ENCODE assay signal across 13 cellular contexts in genomic region chr4:40321671-40322131, GRCh38. TPM values are rescaled to one million over a fixed set of nuclear protein-coding genes. Genes with fewer than 3 reads are reported as not detected.
DNase-seq lines count a peak whose midpoint lies in the region; ATAC-seq, FAIRE-seq and TF ChIP-seq lines count a peak whose summit lies in the region.
"Had no signal": no experiment of that assay in that cellular context is flagged by ENCODE, and none has a peak within 500 bp of the region (broad histone marks: within the 10 kb centered on the region; RNA-seq: fewer than 3 reads in every experiment).

No MANE protein-coding gene starts in this region.

- TF ChIP-seq POLR2A in H54 (IDR thresholded peaks at IDR 0.05; ENCODE audit: low read depth, low read length): no peak

- no peak overlapping the region for H3K18ac ChIP-seq in mesendoderm (ENCODE audit: low read length)

- H2AK5ac ChIP-seq in mesendoderm (ENCODE audit: low read length): no peak overlapping the region

- H3K4me3 ChIP-seq in CD8-positive, alpha-beta T cell (ENCODE audit: low read depth, low read length): no peak overlapping the region
- H3K4me3 ChIP-seq in mesendoderm (ENCODE audit: low read length): no peak overlapping the region
- H3K4me3 ChIP-seq: ascending aorta had no signal

- no peak overlapping the region for H3K27ac ChIP-seq in CD8-positive, alpha-beta T cell (ENCODE audit: low read depth, low read length)
- H3K27ac ChIP-seq in mesendoderm (ENCODE audit: low read depth, low read length): no peak overlapping the region
- H3K27ac ChIP-seq: ascending aorta, parathyroid adenoma had no signal

- H3K56ac ChIP-seq in mesendoderm (ENCODE audit: low read length): peak overlapping the region; percentile 22

- no peak overlapping the region for H2BK5ac ChIP-seq in mesendoderm (ENCODE audit: low read length)

- no peak overlapping the region for H4K5ac ChIP-seq in mesendoderm (ENCODE audit: low read length)

- DNase-seq in CD8-positive, alpha-beta T cell: no peak
- DNase-seq in NCI-H1436 (lab: John Stamatoyannopoulos, UW) (peak; percentile 50), astrocyte of the hippocampus (ENCODE audit: low read depth, low spot score) (peak; percentile 59), mesendoderm (no peak), NCI-H446 (lab: John Stamatoyannopoulos, UW) (no peak), H54 (ENCODE audit: insufficient read length, low spot score) (no peak), Calu3 (no peak)

- TF ChIP-seq CTCF in CD8-positive, alpha-beta T cell (IDR thresholded peaks at IDR 0.05): no peak
- TF ChIP-seq CTCF in Calu3 (IDR thresholded peaks at IDR 0.05; ENCODE audit: unreplicated experiment): no peak

- H2BK120ac ChIP-seq in mesendoderm (ENCODE audit: low read depth, low read length): no peak overlapping the region

- H3K79me2 ChIP-seq in mesendoderm (ENCODE audit: control insufficient read depth, insufficient read depth, low read length): no peaks in the 10 kb centered on the region
- H3K79me2 ChIP-seq: parathyroid adenoma had no signal

- no peak overlapping the region for H3K4me2 ChIP-seq in mesendoderm (ENCODE audit: low read length)

- CTCF ChIA-PET in CD8-positive, alpha-beta T cell (lab: Charles Lee): interaction anchor here (0.7 to 4.5 kb wide), 9 partner anchors 9 to 265 kb away, joined by 3 to 30 read pairs (median 5); partner anchors contain the start of gene N4BP2
- CTCF ChIA-PET in Calu3 (lab: Charles Lee): no interaction called here

- H4K8ac ChIP-seq in mesendoderm (ENCODE audit: low read depth, low read length): no peak overlapping the region

- H3K9ac ChIP-seq in mesendoderm (ENCODE audit: low read length): no peak overlapping the region
- H3K9ac ChIP-seq: parathyroid adenoma had no signal

- H3K4me3 Mint-ChIP-seq in CD8-positive, alpha-beta T cell: no peak overlapping the region
- no peak overlapping the region for H3K4me3 Mint-ChIP-seq in Calu3 (ENCODE audit: low read depth, unreplicated experiment)

- no peak overlapping the region for H3K23ac ChIP-seq in mesendoderm (ENCODE audit: low read length)

- H2BK15ac ChIP-seq in mesendoderm (replicated peaks; ENCODE audit: low read depth): no peak overlapping the region

- H3K9me3 Mint-ChIP-seq in CD8-positive, alpha-beta T cell: no peaks in the 10 kb centered on the region
- H3K9me3 Mint-ChIP-seq in Calu3 (ENCODE audit: low read depth, unreplicated experiment): no peaks in the 10 kb centered on the region

- no peaks in the 10 kb centered on the region for H3K27me3 ChIP-seq in CD8-positive, alpha-beta T cell (ENCODE audit: insufficient read depth, low read length)
- no peaks in the 10 kb centered on the region for H3K27me3 ChIP-seq in mesendoderm (ENCODE audit: insufficient read depth, low read length, poor library complexity)
- H3K27me3 ChIP-seq: ascending aorta had no signal

- peaks cover 18% of the 10 kb centered on the region for H3K4me1 ChIP-seq in CD8-positive, alpha-beta T cell (ENCODE audit: insufficient read depth, low read length)
- H3K4me1 ChIP-seq in mesendoderm (ENCODE audit: control insufficient read depth, low read depth, low read length): peaks cover 1% of the 10 kb centered on the region
- H3K4me1 ChIP-seq: ascending aorta had no signal

- H3K36me3 Mint-ChIP-seq in CD8-positive, alpha-beta T cell: no peaks in the 10 kb centered on the region
- peaks cover 5% of the 10 kb centered on the region for H3K36me3 Mint-ChIP-seq in Calu3 (ENCODE audit: insufficient read depth, unreplicated experiment)

- no CpG with 5 or more reads among the region's 4 CpGs for WGBS in mesendoderm (ENCODE audit: extremely low coverage, insufficient coverage, low lambda C conversion rate)

- no peaks in the 10 kb centered on the region for H3K36me3 ChIP-seq in CD8-positive, alpha-beta T cell (ENCODE audit: insufficient read depth, low read length)
- no peaks in the 10 kb centered on the region for H3K36me3 ChIP-seq in mesendoderm (ENCODE audit: control insufficient read depth, insufficient read depth, low read length)
- H3K36me3 ChIP-seq: ascending aorta had no signal

- no peak for ATAC-seq in CD8-positive, alpha-beta T cell
- no peak for ATAC-seq in GM21390 (IDR thresholded peaks at IDR 0.05; ENCODE audit: unreplicated experiment)
- ATAC-seq: activated CD4-positive, CD25-positive, alpha-beta regulatory T cell treated with anti-CD3 and anti-CD28 coated beads, Interleukin-2, amount 50 U/mL, for 24 hours had no signal

- intact Hi-C loops in CD8-positive, alpha-beta T cell (cut with DNase I, micrococcal nuclease): loop anchor here (5.0 to 10.0 kb wide), 2 partner anchors 344 to 627 kb away; partner anchors contain the start of genes PDS5A (in 1 of the 2) and UBE2K (in 1 of the 2)
- intact Hi-C loops in Calu3 (cut with micrococcal nuclease; ENCODE audit: unreplicated experiment): no loop called here

- POLR2A ChIA-PET in CD8-positive, alpha-beta T cell (lab: Charles Lee): interaction anchor here (0.9 to 1.3 kb wide), 2 partner anchors 20 to 96 kb away, joined by 3 read pairs; no protein-coding TSS in a partner anchor

- H3K9me3 ChIP-seq in CD8-positive, alpha-beta T cell (ENCODE audit: low read length): no peaks in the 10 kb centered on the region
- H3K9me3 ChIP-seq: ascending aorta had no signal

- peaks cover 44% of the 10 kb centered on the region for H3K4me1 Mint-ChIP-seq in CD8-positive, alpha-beta T cell (ENCODE audit: low read depth)
- peaks cover 4% of the 10 kb centered on the region for H3K4me1 Mint-ChIP-seq in Calu3 (ENCODE audit: low read depth, unreplicated experiment)

- H3K4ac ChIP-seq in mesendoderm (ENCODE audit: low read depth, low read length): no peak overlapping the region

- no peak for FAIRE-seq in H54 (lab: Jason Lieb, UNC)
- FAIRE-seq: G401.6 had no signal

- H3K79me1 ChIP-seq in mesendoderm (ENCODE audit: low read length): no peaks in the 10 kb centered on the region

- no TSS peak for BruUV-seq in Calu3 (replicated peaks; lab: Mats Ljungman, UMichigan)

- peak overlapping the region; percentile 1 for H3K27ac Mint-ChIP-seq in CD8-positive, alpha-beta T cell
- H3K27ac Mint-ChIP-seq in Calu3 (ENCODE audit: unreplicated experiment): no peak overlapping the region

- no peaks in the 10 kb centered on the region for H3K27me3 Mint-ChIP-seq in CD8-positive, alpha-beta T cell (ENCODE audit: low read depth)
- no peaks in the 10 kb centered on the region for H3K27me3 Mint-ChIP-seq in Calu3 (ENCODE audit: unreplicated experiment)

RNA-seq across cellular contexts. Expression of gene CHRNA9, which starts 13.4 kb away (rescaled TPM):
- total RNA-seq in CD8-positive, alpha-beta T cell: under 1 TPM; 0.14 to 0.58 TPM
- 1.9 TPM for polyA plus RNA-seq in mesendoderm (2013, experiment 1 of 2)
- polyA plus RNA-seq in mesendoderm (2013, experiment 2 of 2): 2.0 TPM
- not detected in 2 replicates for total RNA-seq in Calu3 (2022)
- total RNA-seq: ascending aorta, OCI-LY7 had no signal

Comparison
In these comparisons a context has a peak if more than half of its experiments do, and no peak if none do; other contexts are left out.
1. DNase-seq: peak in NCI-H1436 (single experiment) and astrocyte of the hippocampus (single experiment); none in CD8-positive, alpha-beta T cell (0 of 7), mesendoderm (single experiment), NCI-H446 (0 of 2), H54 (single experiment) and Calu3 (single experiment).